In the genomic region with DNA sequence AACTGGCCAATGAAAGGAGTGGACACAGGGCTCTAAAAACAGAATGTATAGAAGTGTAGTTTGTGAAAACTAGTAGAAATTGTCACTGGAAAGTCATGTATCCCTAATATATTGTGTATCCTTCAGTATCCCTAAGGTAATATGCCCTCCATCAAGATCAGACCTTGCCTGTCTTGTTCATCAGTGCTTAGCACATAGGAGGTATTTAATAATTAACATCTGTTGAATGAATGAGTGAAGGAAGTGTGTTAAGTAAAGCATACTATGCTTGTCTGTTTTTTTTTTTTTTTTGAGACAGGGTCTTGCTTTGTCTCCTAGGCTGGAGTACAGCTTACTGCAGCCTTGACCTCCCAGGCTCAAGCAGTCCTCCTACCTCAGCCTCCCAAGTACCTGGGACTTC, we compare ENCODE assay signal across 2 cellular contexts.
TF ChIP-seq lines count a peak whose summit lies in the region.

No MANE protein-coding gene starts in this region.

TF ChIP-seq in A549, 52 proteins besides CTCF, POLR2A, EP300 and RAD21:
- TF ChIP-seq JUN (IDR thresholded peaks at IDR 0.05) (no peak), MYC (IDR thresholded peaks at IDR 0.05; ENCODE audit: borderline replicate concordance, low read length) (no peak), ZC3H11A (IDR thresholded peaks at IDR 0.05) (no peak), CHD4 (IDR thresholded peaks at IDR 0.05; ENCODE audit: borderline replicate concordance) (no peak), HOXA7 (CRISPR knock-in tag; IDR thresholded peaks at IDR 0.05) (no peak), TP53 (CRISPR knock-in tag; IDR thresholded peaks at IDR 0.05) (no peak), RFX5 (IDR thresholded peaks at IDR 0.05) (no peak), CBX8 (IDR thresholded peaks at IDR 0.05) (no peak), PHF8 (IDR thresholded peaks at IDR 0.05; ENCODE audit: borderline replicate concordance, low read depth) (no peak), RCOR1 (IDR thresholded peaks at IDR 0.05; ENCODE audit: low read depth, low read length) (no peak), ZFP36 (IDR thresholded peaks at IDR 0.05; ENCODE audit: borderline replicate concordance, partially characterized antibody) (no peak), SREBF2 (IDR thresholded peaks at IDR 0.05) (no peak)
- TF ChIP-seq, protein P1, sequence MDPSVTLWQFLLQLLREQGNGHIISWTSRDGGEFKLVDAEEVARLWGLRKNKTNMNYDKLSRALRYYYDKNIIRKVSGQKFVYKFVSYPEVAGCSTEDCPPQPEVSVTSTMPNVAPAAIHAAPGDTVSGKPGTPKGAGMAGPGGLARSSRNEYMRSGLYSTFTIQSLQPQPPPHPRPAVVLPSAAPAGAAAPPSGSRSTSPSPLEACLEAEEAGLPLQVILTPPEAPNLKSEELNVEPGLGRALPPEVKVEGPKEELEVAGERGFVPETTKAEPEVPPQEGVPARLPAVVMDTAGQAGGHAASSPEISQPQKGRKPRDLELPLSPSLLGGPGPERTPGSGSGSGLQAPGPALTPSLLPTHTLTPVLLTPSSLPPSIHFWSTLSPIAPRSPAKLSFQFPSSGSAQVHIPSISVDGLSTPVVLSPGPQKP (IDR thresholded peaks at IDR 0.05; ENCODE audit: low read depth, low read length), result no peak
- TF ChIP-seq, protein P2, sequence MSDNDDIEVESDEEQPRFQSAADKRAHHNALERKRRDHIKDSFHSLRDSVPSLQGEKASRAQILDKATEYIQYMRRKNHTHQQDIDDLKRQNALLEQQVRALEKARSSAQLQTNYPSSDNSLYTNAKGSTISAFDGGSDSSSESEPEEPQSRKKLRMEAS (IDR thresholded peaks at IDR 0.05), result no peak

TF ChIP-seq in GM12878, 131 proteins besides CTCF, POLR2A, EP300 and RAD21:
- TF ChIP-seq NR2C1 (IDR thresholded peaks at IDR 0.05) (no peak), EZH2 (IDR thresholded peaks at IDR 0.05; ENCODE audit: borderline replicate concordance, control insufficient read depth, low read depth, low read length) (no peak), YBX1 (IDR thresholded peaks at IDR 0.05) (no peak), EGR1 (IDR thresholded peaks at IDR 0.05; ENCODE audit: borderline replicate concordance in 1 of 2, low read depth in 2 of 2, low read length in 2 of 2) (no peak), ZNF207 (IDR thresholded peaks at IDR 0.05; ENCODE audit: borderline replicate concordance) (no peak), CHD2 (IDR thresholded peaks at IDR 0.05; ENCODE audit: borderline replicate concordance, low read depth, low read length) (no peak), CREB1 (IDR thresholded peaks at IDR 0.05; ENCODE audit: low read depth) (no peak), MEF2A (IDR thresholded peaks at IDR 0.05; ENCODE audit: insufficient read depth, low read depth, low read length) (no peak), ZSCAN29 (IDR thresholded peaks at IDR 0.05) (no peak), RUNX3 (IDR thresholded peaks at IDR 0.05; ENCODE audit: low read length) (no peak), DPF2 (IDR thresholded peaks at IDR 0.05) (no peak), CBX3 (IDR thresholded peaks at IDR 0.05; ENCODE audit: borderline replicate concordance, low read depth) (no peak), NFYA (IDR thresholded peaks at IDR 0.05; ENCODE audit: borderline replicate concordance, low read depth, low read length) (no peak), MYB (IDR thresholded peaks at IDR 0.05; ENCODE audit: borderline replicate concordance, low read depth, low read length) (no peak), BACH1 (IDR thresholded peaks at IDR 0.05; ENCODE audit: borderline replicate concordance) (no peak)
- TF ChIP-seq, protein P3, sequence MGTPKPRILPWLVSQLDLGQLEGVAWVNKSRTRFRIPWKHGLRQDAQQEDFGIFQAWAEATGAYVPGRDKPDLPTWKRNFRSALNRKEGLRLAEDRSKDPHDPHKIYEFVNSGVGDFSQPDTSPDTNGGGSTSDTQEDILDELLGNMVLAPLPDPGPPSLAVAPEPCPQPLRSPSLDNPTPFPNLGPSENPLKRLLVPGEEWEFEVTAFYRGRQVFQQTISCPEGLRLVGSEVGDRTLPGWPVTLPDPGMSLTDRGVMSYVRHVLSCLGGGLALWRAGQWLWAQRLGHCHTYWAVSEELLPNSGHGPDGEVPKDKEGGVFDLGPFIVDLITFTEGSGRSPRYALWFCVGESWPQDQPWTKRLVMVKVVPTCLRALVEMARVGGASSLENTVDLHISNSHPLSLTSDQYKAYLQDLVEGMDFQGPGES (IDR thresholded peaks at IDR 0.05), result no peak
- TF ChIP-seq, protein P4, sequence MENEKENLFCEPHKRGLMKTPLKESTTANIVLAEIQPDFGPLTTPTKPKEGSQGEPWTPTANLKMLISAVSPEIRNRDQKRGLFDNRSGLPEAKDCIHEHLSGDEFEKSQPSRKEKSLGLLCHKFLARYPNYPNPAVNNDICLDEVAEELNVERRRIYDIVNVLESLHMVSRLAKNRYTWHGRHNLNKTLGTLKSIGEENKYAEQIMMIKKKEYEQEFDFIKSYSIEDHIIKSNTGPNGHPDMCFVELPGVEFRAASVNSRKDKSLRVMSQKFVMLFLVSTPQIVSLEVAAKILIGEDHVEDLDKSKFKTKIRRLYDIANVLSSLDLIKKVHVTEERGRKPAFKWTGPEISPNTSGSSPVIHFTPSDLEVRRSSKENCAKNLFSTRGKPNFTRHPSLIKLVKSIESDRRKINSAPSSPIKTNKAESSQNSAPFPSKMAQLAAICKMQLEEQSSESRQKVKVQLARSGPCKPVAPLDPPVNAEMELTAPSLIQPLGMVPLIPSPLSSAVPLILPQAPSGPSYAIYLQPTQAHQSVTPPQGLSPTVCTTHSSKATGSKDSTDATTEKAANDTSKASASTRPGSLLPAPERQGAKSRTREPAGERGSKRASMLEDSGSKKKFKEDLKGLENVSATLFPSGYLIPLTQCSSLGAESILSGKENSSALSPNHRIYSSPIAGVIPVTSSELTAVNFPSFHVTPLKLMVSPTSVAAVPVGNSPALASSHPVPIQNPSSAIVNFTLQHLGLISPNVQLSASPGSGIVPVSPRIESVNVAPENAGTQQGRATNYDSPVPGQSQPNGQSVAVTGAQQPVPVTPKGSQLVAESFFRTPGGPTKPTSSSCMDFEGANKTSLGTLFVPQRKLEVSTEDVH (IDR thresholded peaks at IDR 0.05; ENCODE audit: low read depth, partially characterized antibody), result no peak
